Comparison of ENCODE assay signal across 1 cellular context in genomic region chr15:50247819-50248650, GRCh38.
TF ChIP-seq lines count a peak whose summit lies in the region.

No MANE protein-coding gene starts in this region.

TF ChIP-seq in liver, 16 proteins besides CTCF, POLR2A, EP300 and RAD21 (continued from another document):
- TF ChIP-seq REST (IDR thresholded peaks at IDR 0.05) (no peak), EGR1 (IDR thresholded peaks at IDR 0.05; ENCODE audit: low read depth in 2 of 2) (no peak), RXRA (IDR thresholded peaks at IDR 0.05) (no peak), TAF1 (conservative IDR thresholded peaks at IDR 0.05) (no peak), MAX (IDR thresholded peaks at IDR 0.05) (no peak), HNF4A (conservative IDR thresholded peaks at IDR 0.05) (no peak), GABPA (IDR thresholded peaks at IDR 0.05 in 1 of 2, conservative IDR thresholded peaks at IDR 0.05 in 1 of 2) (no peak)
